1 cellular context compared by ENCODE assay signal in the genomic region with DNA sequence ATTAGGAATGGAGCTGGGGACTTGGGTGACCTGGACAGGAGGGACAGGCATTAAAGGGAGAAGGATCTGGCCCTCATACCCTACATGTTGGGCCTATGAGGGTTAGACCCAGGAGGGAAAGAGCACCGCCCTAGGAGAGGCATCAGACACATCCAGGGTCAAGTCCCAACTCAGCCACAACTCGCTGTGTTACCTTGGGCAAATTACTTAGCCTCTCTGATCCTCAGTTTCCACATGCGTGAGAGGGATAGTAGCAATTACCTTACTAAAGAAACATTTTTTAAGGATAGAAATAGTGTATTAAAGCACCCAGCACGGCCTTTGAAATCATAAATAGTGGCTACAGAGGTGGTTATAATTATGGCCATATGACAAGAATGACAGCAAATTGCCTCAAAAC.
TF ChIP-seq lines count a peak whose summit lies in the region.

No MANE protein-coding gene starts in this region.

TF ChIP-seq in H1, 55 proteins besides CTCF, POLR2A, EP300 and RAD21:
- TF ChIP-seq, protein P1, sequence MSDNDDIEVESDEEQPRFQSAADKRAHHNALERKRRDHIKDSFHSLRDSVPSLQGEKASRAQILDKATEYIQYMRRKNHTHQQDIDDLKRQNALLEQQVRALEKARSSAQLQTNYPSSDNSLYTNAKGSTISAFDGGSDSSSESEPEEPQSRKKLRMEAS (IDR thresholded peaks at IDR 0.05) = no peak
- TF ChIP-seq, protein P2, sequence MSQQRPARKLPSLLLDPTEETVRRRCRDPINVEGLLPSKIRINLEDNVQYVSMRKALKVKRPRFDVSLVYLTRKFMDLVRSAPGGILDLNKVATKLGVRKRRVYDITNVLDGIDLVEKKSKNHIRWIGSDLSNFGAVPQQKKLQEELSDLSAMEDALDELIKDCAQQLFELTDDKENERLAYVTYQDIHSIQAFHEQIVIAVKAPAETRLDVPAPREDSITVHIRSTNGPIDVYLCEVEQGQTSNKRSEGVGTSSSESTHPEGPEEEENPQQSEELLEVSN (IDR thresholded peaks at IDR 0.05) = no peak
- peak; percentile 90; the same call in 1 of the 2 replicates for TF ChIP-seq KDM1A (IDR thresholded peaks at IDR 0.05; ENCODE audit: borderline replicate concordance, low read length)
